1 cellular context compared by ENCODE assay signal in the genomic region with DNA sequence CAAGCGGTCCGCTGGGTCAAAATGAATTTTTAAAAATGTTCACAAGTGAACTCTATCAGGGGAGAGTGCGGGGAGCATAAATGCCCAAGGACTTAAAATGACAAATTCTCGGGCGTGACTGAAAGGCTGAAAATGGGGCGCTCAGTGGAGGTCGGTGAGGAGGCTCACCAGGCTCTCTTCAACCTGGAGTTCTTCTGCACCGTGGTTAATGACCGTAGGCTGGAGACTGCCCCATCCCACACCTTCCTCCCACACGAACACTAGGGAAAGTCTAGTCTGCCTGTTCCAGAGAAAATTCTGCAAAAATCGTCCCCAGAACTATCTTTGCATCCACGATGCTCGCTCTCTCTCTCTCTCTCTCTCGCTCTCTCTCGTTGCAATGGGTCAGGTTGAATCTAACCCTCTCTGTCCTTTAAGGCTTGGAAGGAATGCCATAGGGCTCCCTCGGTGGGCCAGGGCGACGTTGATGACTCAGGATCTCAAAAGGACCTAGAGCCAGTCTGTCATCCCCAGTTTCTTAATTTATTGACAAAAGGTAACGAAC.
TF ChIP-seq lines count a peak whose summit lies in the region.

No MANE protein-coding gene starts in this region.

TF ChIP-seq in H1, 55 proteins besides CTCF, POLR2A, EP300 and RAD21:
- TF ChIP-seq POU5F1 (IDR thresholded peaks at IDR 0.05; ENCODE audit: low read depth, low read length) = no peak
- no peak for TF ChIP-seq JUND (IDR thresholded peaks at IDR 0.05; ENCODE audit: low read length)
- TF ChIP-seq ATF3 (IDR thresholded peaks at IDR 0.05; ENCODE audit: insufficient read depth, low read depth, low read length) = no peak
- TF ChIP-seq CEBPB (IDR thresholded peaks at IDR 0.05; ENCODE audit: low read depth, low read length) = no peak
- TF ChIP-seq RNF2 (IDR thresholded peaks at IDR 0.05; ENCODE audit: borderline replicate concordance, low read depth, low read length, missing control alignments, poor library complexity, severe bottlenecking) = no peak
- no peak for TF ChIP-seq BCL11A (IDR thresholded peaks at IDR 0.05; ENCODE audit: low read depth in 2 of 2, low read length in 2 of 2)
- no peak for TF ChIP-seq MAFK (IDR thresholded peaks at IDR 0.05; ENCODE audit: low read depth, low read length)
- TF ChIP-seq KDM1A (IDR thresholded peaks at IDR 0.05; ENCODE audit: borderline replicate concordance, low read length) = no peak
